In genomic region chr14:37047226-37047625, GRCh38 we compare ENCODE assay signal across 28 cellular contexts.
"Had no signal": no experiment of that assay in that cellular context is flagged by ENCODE, and none has a peak within 500 bp of the region (broad histone marks: within the 10 kb centered on the region; RNA-seq: fewer than 3 reads in every experiment).

No MANE protein-coding gene starts in this region.

- H3K27me3 ChIP-seq: brain microvascular endothelial cell, cardiac muscle cell, Peyer's patch, SJSA1 had no signal

- H3K36me3 Mint-ChIP-seq: activated CD8-positive, alpha-beta memory T cell treated with anti-CD3 and anti-CD28 coated beads, Interleukin-2, amount 10 ng/mL, durations not matched to agents 7 days and 5 days; WTC11 had no signal

- H3K4me3 ChIP-seq: cardiac muscle cell, Peyer's patch, SJSA1 had no signal

- ATAC-seq: activated CD8-positive, alpha-beta memory T cell treated with anti-CD3 and anti-CD28 coated beads, Interleukin-2, amount 10 ng/mL, durations not matched to agents 7 days and 5 days; activated naive CD4-positive, alpha-beta T cell treated with anti-CD3 and anti-CD28 coated beads, Interleukin-2, amount 50 U/mL, for 72 hours; activated naive CD8-positive, alpha-beta T cell treated with anti-CD3 and anti-CD28 coated beads, Interleukin-2, amount 50 U/mL, for 24 hours; T-helper 17 cell; WTC11 had no signal

- H3K27ac ChIP-seq: brain microvascular endothelial cell, cardiac muscle cell, Peyer's patch, RWPE1, SJSA1 had no signal

- DNase-seq: activated CD4-positive, alpha-beta T cell treated with anti-CD3 and anti-CD28 coated beads for 48 hours; activated CD4-positive, alpha-beta T cell treated with anti-CD3 and anti-CD28 coated beads, Interleukin-2, amount 50 U/mL, for 4 hours; activated CD4-positive, CD25-positive, alpha-beta regulatory T cell treated with anti-CD3 and anti-CD28 coated beads, Interleukin-2, amount 50 U/mL, for 72 hours; activated CD8-positive, alpha-beta memory T cell treated with anti-CD3 and anti-CD28 coated beads, Interleukin-2, amount 10 ng/mL, durations not matched to agents 7 days and 5 days; activated effector memory CD4-positive, alpha-beta T cell treated with anti-CD3 and anti-CD28 coated beads, Interleukin-2, amount 50 U/mL, for 16 hours; activated naive CD4-positive, alpha-beta T cell treated with Interleukin-2 at 50 U/mL for 16 hours; activated naive CD8-positive, alpha-beta T cell treated with anti-CD3 and anti-CD28 coated beads, Interleukin-2, amount 50 U/mL, for 24 hours; activated T-cell treated with anti-CD3 and anti-CD28 coated beads, Interleukin-2, amount 50 U/mL, for 24 hours; amygdala; brain microvascular endothelial cell; NCI-H1092 treated with DMSO at 0.1 percent for 48 hours; NCI-H1417 treated with DMSO at 0.1 percent for 48 hours; NCI-H1694; NCI-H2029 treated with DMSO at 0.1 percent for 48 hours; NCI-H345; NCI-H510A; NCI-H526 treated with DMSO at 0.1 percent for 48 hours; NCI-H82; NK-92 treated with Interleukin-12 subunit alpha and Interleukin-12 subunit beta, amount 100 ng/mL, for 24 hours; Peyer's patch; SHP77; T-helper 17 cell; T-helper 9 cell had no signal

- H3K27me3 Mint-ChIP-seq: activated CD8-positive, alpha-beta memory T cell treated with anti-CD3 and anti-CD28 coated beads, Interleukin-2, amount 10 ng/mL, durations not matched to agents 7 days and 5 days; activated naive CD8-positive, alpha-beta T cell treated with anti-CD3 and anti-CD28 coated beads, Interleukin-2, amount 50 U/mL, for 24 hours; activated T-cell treated with anti-CD3 and anti-CD28 coated beads, Interleukin-2, amount 50 U/mL, for 24 hours; T-helper 17 cell had no signal

- H3K9me3 Mint-ChIP-seq: activated naive CD8-positive, alpha-beta T cell treated with anti-CD3 and anti-CD28 coated beads, Interleukin-2, amount 50 U/mL, for 24 hours; WTC11 had no signal

- H3K4me1 ChIP-seq: Peyer's patch had no signal

- H3K36me3 ChIP-seq: brain microvascular endothelial cell, cardiac muscle cell, Peyer's patch, SJSA1 had no signal

- H3K27ac Mint-ChIP-seq: activated CD8-positive, alpha-beta memory T cell treated with anti-CD3 and anti-CD28 coated beads, Interleukin-2, amount 10 ng/mL, durations not matched to agents 7 days and 5 days; activated naive CD4-positive, alpha-beta T cell treated with anti-CD3 and anti-CD28 coated beads, Interleukin-2, amount 50 U/mL, for 72 hours; activated naive CD8-positive, alpha-beta T cell treated with anti-CD3 and anti-CD28 coated beads, Interleukin-2, amount 50 U/mL, for 24 hours; activated T-cell treated with anti-CD3 and anti-CD28 coated beads, Interleukin-2, amount 50 U/mL, for 24 hours; T-helper 17 cell; WTC11 had no signal

- H3K9me3 ChIP-seq: Peyer's patch, SJSA1 had no signal

- H3K4me1 Mint-ChIP-seq: activated CD8-positive, alpha-beta memory T cell treated with anti-CD3 and anti-CD28 coated beads, Interleukin-2, amount 10 ng/mL, durations not matched to agents 7 days and 5 days; activated naive CD8-positive, alpha-beta T cell treated with anti-CD3 and anti-CD28 coated beads, Interleukin-2, amount 50 U/mL, for 24 hours; T-helper 17 cell had no signal

- H3K4me3 Mint-ChIP-seq: activated CD8-positive, alpha-beta memory T cell treated with anti-CD3 and anti-CD28 coated beads, Interleukin-2, amount 10 ng/mL, durations not matched to agents 7 days and 5 days; activated naive CD8-positive, alpha-beta T cell treated with anti-CD3 and anti-CD28 coated beads, Interleukin-2, amount 50 U/mL, for 24 hours; activated T-cell treated with anti-CD3 and anti-CD28 coated beads, Interleukin-2, amount 50 U/mL, for 24 hours; T-helper 17 cell; WTC11 had no signal
